ENCODE assay signal across 8 cellular contexts in the genomic region with DNA sequence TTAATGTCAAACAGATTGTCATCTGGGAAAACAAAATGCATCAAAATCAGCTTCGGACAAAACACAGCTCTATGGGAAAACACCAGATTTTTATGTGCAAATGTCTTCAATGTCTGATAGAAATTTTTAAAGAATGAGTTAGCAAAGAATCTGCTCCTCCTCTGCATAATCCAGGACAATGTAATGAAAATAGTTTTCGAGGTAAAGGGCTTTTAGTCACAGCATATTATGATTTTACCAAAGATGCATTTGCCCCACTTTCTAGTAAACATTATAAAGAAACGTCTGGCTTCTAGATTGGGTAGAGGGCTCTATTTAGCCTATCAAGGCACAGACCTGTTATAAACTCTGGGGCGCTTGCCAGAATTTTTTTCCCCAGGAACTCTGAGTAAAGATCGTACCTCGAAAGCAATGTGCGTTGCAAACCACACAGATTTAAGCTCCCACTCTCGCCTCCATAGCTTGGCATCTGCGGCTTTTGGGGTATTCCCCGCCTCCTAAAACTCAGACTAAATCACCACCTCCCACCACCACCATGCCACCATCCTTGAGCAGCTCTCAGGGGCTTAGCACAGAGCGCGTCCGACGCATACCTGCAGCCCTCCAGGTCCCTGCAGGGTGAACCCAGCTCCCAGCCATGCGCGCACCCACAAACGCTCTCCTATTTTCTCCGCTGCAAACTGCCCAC. TPM values are rescaled to one million over a fixed set of nuclear protein-coding genes. Genes with fewer than 3 reads are reported as not detected.
DNase-seq lines count a peak whose midpoint lies in the region; ATAC-seq and TF ChIP-seq lines count a peak whose summit lies in the region.

No MANE protein-coding gene starts in this region.

- peaks cover 5% of the 10 kb centered on the region for H3F3A ChIP-seq in SK-N-SH (replicated peaks; ENCODE audit: insufficient read depth)

- no peaks in the 10 kb centered on the region for H3K9me2 ChIP-seq in SK-N-SH

- no peak for TF ChIP-seq CTCF in SK-N-SH (IDR thresholded peaks at IDR 0.05)
- no peak for TF ChIP-seq CTCF in body of pancreas (IDR thresholded peaks at IDR 0.05)
- no peak for TF ChIP-seq CTCF in left lung (IDR thresholded peaks at IDR 0.05)

- intact Hi-C loops in Right ventricle myocardium superior (cut with DNase I) = no loop called here
- intact Hi-C loops in Right ventricle myocardium inferior (cut with DNase I) = no loop called here
- intact Hi-C loops in body of pancreas (cut with DNase I) = no loop called here
- intact Hi-C loops in left lung (cut with DNase I) = no loop called here

- H3K4me3 ChIP-seq in SK-N-SH (ENCODE audit: low read depth in 2 of 2, low read length in 1 of 2) = peak overlapping the region; percentile 58 to 63; a peak in 3 of 4 replicates
- peak overlapping the region; percentile 0 to 51 for H3K4me3 ChIP-seq in body of pancreas
- H3K4me3 ChIP-seq in left lung = peak overlapping the region; percentile 43 to 46

- no peaks in the 10 kb centered on the region for H3K79me2 ChIP-seq in SK-N-SH (ENCODE audit: insufficient read depth)

- no peak overlapping the region for H2AFZ ChIP-seq in SK-N-SH (ENCODE audit: low read depth)

- POLR2A ChIA-PET in SK-N-SH (lab: Yijun Ruan, JAX) = interaction anchor here (0.7 kb wide), 1 partner anchor 345 kb away, joined by 4 read pairs; no protein-coding TSS in a partner anchor

- peak overlapping the region; percentile 93 for H3K4me2 ChIP-seq in SK-N-SH

- H3K27ac ChIP-seq in SK-N-SH (ENCODE audit: low read depth in 2 of 2, low read length in 1 of 2) (no peak overlapping the region), body of pancreas (peak overlapping the region; percentile 42 to 93 (median 76)), left lung (no peak overlapping the region)

- CTCF ChIA-PET in SK-N-SH (lab: Yijun Ruan, JAX) = interaction anchor here (0.6 to 5.4 kb wide), 12 partner anchors 8 to 1127 kb away, joined by 3 to 34 read pairs (median 6); no protein-coding TSS in a partner anchor

- H3K4me1 ChIP-seq in SK-N-SH (ENCODE audit: control insufficient read depth in 1 of 2, insufficient read depth in 2 of 2, low read depth in 1 of 2, low read length in 1 of 2) = peaks cover 0 to 10% of the 10 kb centered on the region in 2 experiments; a peak in 1 of 4 replicates
- H3K4me1 ChIP-seq in body of pancreas = no peaks in the 10 kb centered on the region
- H3K4me1 ChIP-seq in left lung = peaks cover 0 to 15% of the 10 kb centered on the region in 2 donors

- WGBS in SK-N-SH (ENCODE audit: low lambda C conversion rate) = 5% methylated on average over 18 of the region's 18 CpGs
- WGBS in body of pancreas, 2 donors = 2 to 4% methylated on average over 18 of the region's 18 CpGs

- no peak for TF ChIP-seq RAD21 in SK-N-SH (IDR thresholded peaks at IDR 0.05; ENCODE audit: low read length)

- no peak for TF ChIP-seq EP300 in SK-N-SH (IDR thresholded peaks at IDR 0.05; ENCODE audit: borderline replicate concordance in 1 of 2, low read depth in 1 of 2, low read length in 1 of 2)

- no peaks in the 10 kb centered on the region for H3K9me3 ChIP-seq in SK-N-SH
- no peaks in the 10 kb centered on the region for H3K9me3 ChIP-seq in body of pancreas
- peaks cover 0 to 1% of the 10 kb centered on the region in 2 donors for H3K9me3 ChIP-seq in left lung

- no peak overlapping the region for H3K9ac ChIP-seq in SK-N-SH

- peak; percentile 6 for ATAC-seq in Right ventricle myocardium superior (ENCODE audit: poor library complexity)
- no peak for ATAC-seq in Right ventricle myocardium inferior
- ATAC-seq in body of pancreas = peak; percentile 12
- peak; percentile 34 for ATAC-seq in left lung

- DNase-seq in Right ventricle myocardium superior = no peak
- DNase-seq in Right ventricle myocardium inferior (ENCODE audit: missing footprints) = no peak
- no peak for DNase-seq in SK-N-SH
- peak; percentile 30 to 67 (median 38) for DNase-seq in body of pancreas
- DNase-seq in left lung = no peak
- peak in 2 of 3 experiments; percentile 4 to 27 for DNase-seq in stimulated activated CD4-positive, alpha-beta T cell treated with anti-CD3 and anti-CD28 coated beads, TNF-alpha, amount 100 ng/mL, for 4 hours (ENCODE audit: low read depth in 3 of 3)
- no peak for DNase-seq in DMS153 (lab: John Stamatoyannopoulos, UW)
- no peak for DNase-seq in NCI-H128 (lab: John Stamatoyannopoulos, UW; ENCODE audit: unreplicated experiment)

- H3K36me3 ChIP-seq in SK-N-SH (replicated peaks in 1 of 2; ENCODE audit: control insufficient read depth in 1 of 2, insufficient read depth in 2 of 2, low read length in 1 of 2) (no peaks in the 10 kb centered on the region), body of pancreas (replicated peaks in 1 of 2; ENCODE audit: insufficient read depth in 1 of 2, low read depth in 2 of 2) (no peaks in the 10 kb centered on the region), left lung (no peaks in the 10 kb centered on the region)

- no peaks in the 10 kb centered on the region for H4K20me1 ChIP-seq in SK-N-SH (ENCODE audit: insufficient read depth)

- TF ChIP-seq POLR2A in body of pancreas (IDR thresholded peaks at IDR 0.05) = no peak

- H3K27me3 ChIP-seq in SK-N-SH (ENCODE audit: insufficient read depth) = peaks cover 16% of the 10 kb centered on the region
- H3K27me3 ChIP-seq in body of pancreas = no peaks in the 10 kb centered on the region
- peaks cover 8 to 28% of the 10 kb centered on the region in 2 donors for H3K27me3 ChIP-seq in left lung

TF ChIP-seq in SK-N-SH, 30 proteins besides CTCF, POLR2A, EP300 and RAD21:
- TF ChIP-seq GATA2 (CRISPR knock-in tag; IDR thresholded peaks at IDR 0.05) = no peak
- TF ChIP-seq EZH2phosphoT487 (IDR thresholded peaks at IDR 0.05; ENCODE audit: borderline replicate concordance, low read depth) = no peak

RNA-seq across cellular contexts. Expression of a gene that starts 0.9 kb away (rescaled TPM):
- total RNA-seq in Right ventricle myocardium superior (0.54 TPM), Right ventricle myocardium inferior (0.81 TPM), body of pancreas (1 to 10 TPM; 1.6 to 6.6 TPM), left lung (1 to 10 TPM; 1.3 to 1.6 TPM)
- 0.03 TPM in 1 of 2 replicates, not detected in the other for polyA plus RNA-seq in SK-N-SH (2012; rRNA removed)
- polyA plus RNA-seq in SK-N-SH (2012; cell fraction: cytosol; rRNA removed) = 0.01 TPM in 2 replicates
- 0.01 and 0.04 TPM in 2 replicates for polyA plus RNA-seq in SK-N-SH (2012; cell fraction: nucleus; rRNA removed)

Comparison
In these comparisons a context has a peak if more than half of its experiments do, and no peak if none do; other contexts are left out.
1. DNase-seq: peak in body of pancreas (4 of 4) and stimulated activated CD4-positive, alpha-beta T cell treated with anti-CD3 and anti-CD28 coated beads, TNF-alpha, amount 100 ng/mL, for 4 hours (2 of 3); none in Right ventricle myocardium superior (single experiment), Right ventricle myocardium inferior (single experiment), SK-N-SH (single experiment), left lung (0 of 2), DMS153 (single experiment) and NCI-H128 (single experiment).
2. H3K27ac ChIP-seq: peak in body of pancreas (4 of 4); none in SK-N-SH (0 of 2) and left lung (0 of 2).
3. Peak in every context shown above with its lines, with median percentiles within 50 percentile points of each other: H3K4me3 ChIP-seq.